8 cellular contexts compared by ENCODE assay signal in genomic region chr1:18976096-18976495, GRCh38.
"Had no signal": no experiment of that assay in that cellular context is flagged by ENCODE, and none has a peak within 500 bp of the region (broad histone marks: within the 10 kb centered on the region; RNA-seq: fewer than 3 reads in every experiment).

No MANE protein-coding gene starts in this region.

- H3K4me1 Mint-ChIP-seq: GM23338 had no signal

- FAIRE-seq: H1, H54, HepG2 had no signal

- H3K4me3 ChIP-seq: GM23338 had no signal

- ATAC-seq: GM23338 had no signal

- DNase-seq: H9, HCEC 1CT had no signal

- H3K36me3 Mint-ChIP-seq: IgD-negative memory B cell had no signal

- H3K4me2 ChIP-seq: GM23338 had no signal

- H3K27ac Mint-ChIP-seq: GM23338, H9, IgD-negative memory B cell had no signal

- H3K27ac ChIP-seq: HL-60 had no signal

- H3K4me3 Mint-ChIP-seq: GM23338, H9, IgD-negative memory B cell had no signal

- H2AFZ ChIP-seq: GM23338 had no signal

- H3K9me3 Mint-ChIP-seq: GM23338 had no signal
